Comparison of ENCODE assay signal across 25 cellular contexts in genomic region chr2:229245013-229245412, GRCh38. TPM values are rescaled to one million over a fixed set of nuclear protein-coding genes. Genes with fewer than 3 reads are reported as not detected.
"Had no signal": no experiment of that assay in that cellular context is flagged by ENCODE, and none has a peak within 500 bp of the region (broad histone marks: within the 10 kb centered on the region; RNA-seq: fewer than 3 reads in every experiment).

No MANE protein-coding gene starts in this region.

- H3K9me3 ChIP-seq: colonic mucosa, gastrocnemius medialis had no signal

- FAIRE-seq: urothelium cell line had no signal

- H3K27me3 ChIP-seq: body of pancreas, colonic mucosa, gastrocnemius medialis, tibial nerve had no signal

- ATAC-seq: activated CD8-positive, alpha-beta T cell treated with anti-CD3 and anti-CD28 coated beads for 36 hours; body of pancreas; gastrocnemius medialis; stimulated activated naive CD8-positive, alpha-beta T cell treated with anti-CD3 and anti-CD28 coated beads, Interleukin-15, Interleukin-2, amounts not matched to agents 100 U/mL and 50 U/mL, for 24 hours had no signal

- H3K4me1 ChIP-seq: body of pancreas, colonic mucosa had no signal

- H3K36me3 ChIP-seq: colonic mucosa, gastrocnemius medialis, tibial nerve had no signal

- H3K4me3 ChIP-seq: body of pancreas, colonic mucosa, gastrocnemius medialis, lung, tibial nerve had no signal

- H3K27ac ChIP-seq: body of pancreas, colonic mucosa, gastrocnemius medialis, tibial nerve had no signal

- DNase-seq: activated CD4-positive, alpha-beta T cell treated with anti-CD3 and anti-CD28 coated beads for 48 hours; activated CD4-positive, CD25-positive, alpha-beta regulatory T cell; activated CD8-positive, alpha-beta T cell treated with anti-CD3 and anti-CD28 coated beads for 36 hours; activated naive CD4-positive, alpha-beta T cell treated with Interleukin-2 at 50 U/mL for 16 hours; activated naive CD8-positive, alpha-beta T cell treated with anti-CD3 and anti-CD28 coated beads, Interleukin-2, amount 10 ng/mL, durations not matched to agents 7 days and 5 days; activated T-cell treated with anti-CD3 and anti-CD28 coated beads, Interleukin-2, amount 50 U/mL, for 24 hours; amygdala; body of pancreas; colonic mucosa; gastrocnemius medialis; head of caudate nucleus; left cardiac atrium; midbrain; nephron progenitor cell; occipital lobe; posterior cingulate gyrus; stimulated activated CD4-positive, alpha-beta T cell treated with anti-CD3 and anti-CD28 coated beads, Interleukin-2, amount 100 ng/mL, for 24 hours; stimulated activated naive CD8-positive, alpha-beta T cell treated with anti-CD3 and anti-CD28 coated beads, Interleukin-15, Interleukin-2, amounts not matched to agents 100 U/mL and 50 U/mL, for 24 hours; substantia nigra; T-helper 1 cell; T-helper 9 cell had no signal

RNA-seq across cellular contexts. Expression of gene PID1, which starts 26.1 kb away (rescaled TPM):
- total RNA-seq: activated CD8-positive, alpha-beta T cell treated with anti-CD3 and anti-CD28 coated beads for 36 hours; activated T-helper 2 cell treated with anti-CD3 and anti-CD28 coated beads, Interferon-gamma antibody, Interleukin-2, Interleukin-4, amounts not matched to agents 10 μg/mL and 5 μg/mL and 100 μg/mL, durations not matched to agents 14 hours and 24 hours and 36 hours had no signal
